ENCODE assay signal across 19 cellular contexts in genomic region chr22:31532060-31532459, GRCh38. TPM values are rescaled to one million over a fixed set of nuclear protein-coding genes. Genes with fewer than 3 reads are reported as not detected.
A peak's percentile ranks its signal among the peaks of the same experiment; 100 is the strongest.
DNase-seq lines count a peak whose midpoint lies in the region; ATAC-seq, FAIRE-seq and TF ChIP-seq lines count a peak whose summit lies in the region.
"Had no signal": no experiment of that assay in that cellular context is flagged by ENCODE, and none has a peak within 500 bp of the region (broad histone marks: within the 10 kb centered on the region; RNA-seq: fewer than 3 reads in every experiment).

No MANE protein-coding gene starts in this region.

- no peaks in the 10 kb centered on the region for H3K9me3 Mint-ChIP-seq in CD4-positive, CD25-positive, alpha-beta regulatory T cell
- no peaks in the 10 kb centered on the region for H3K9me3 Mint-ChIP-seq in natural killer cell
- H3K9me3 Mint-ChIP-seq: brain, immature natural killer cell had no signal

- POLR2A ChIA-PET in HEK293 (lab: Yijun Ruan, JAX) = no interaction called here

- CTCF ChIA-PET in HEK293 (lab: Yijun Ruan, JAX) = interaction anchor here (0.7 to 2.6 kb wide), 3 partner anchors 25 to 29 kb away, joined by 3 to 8 read pairs (median 6); no protein-coding TSS in a partner anchor

- DNase-seq in CD4-positive, CD25-positive, alpha-beta regulatory T cell = no peak
- DNase-seq in astrocyte of the hippocampus (ENCODE audit: low read depth, low spot score) (peak; percentile 51), natural killer cell (no peak), COLO829 (ENCODE audit: low spot score) (no peak), Right ventricle myocardium superior (no peak), RCC 7860 (ENCODE audit: low spot score) (no peak)
- DNase-seq: activated CD4-positive, CD25-positive, alpha-beta regulatory T cell; DND-41; foreskin melanocyte; immature natural killer cell; NCI-H2029 treated with DMSO at 0.1 percent for 48 hours; NCI-H524 treated with DMSO at 0.1 percent for 48 hours; PC-3; stimulated activated naive CD4-positive, alpha-beta T cell treated with Interleukin-2 at 50 U/mL for 16 hours; uterus had no signal

- peaks cover 11% of the 10 kb centered on the region for H3K4me1 ChIP-seq in CD4-positive, CD25-positive, alpha-beta regulatory T cell (ENCODE audit: control insufficient read depth, insufficient read depth, low read length, poor library complexity, severe bottlenecking)
- peaks cover 4% of the 10 kb centered on the region; the same call in 1 of the 2 replicates for H3K4me1 ChIP-seq in HEK293 (ENCODE audit: control insufficient read depth, insufficient read depth, low read length)
- H3K4me1 ChIP-seq: uterus had no signal

- H3K36me3 Mint-ChIP-seq in CD4-positive, CD25-positive, alpha-beta regulatory T cell = peaks cover 24% of the 10 kb centered on the region
- H3K36me3 Mint-ChIP-seq in natural killer cell = no peaks in the 10 kb centered on the region

- no peaks in the 10 kb centered on the region for H3K27me3 Mint-ChIP-seq in CD4-positive, CD25-positive, alpha-beta regulatory T cell
- H3K27me3 Mint-ChIP-seq in natural killer cell (ENCODE audit: low read depth in 2 of 2) = no peaks in the 10 kb centered on the region
- H3K27me3 Mint-ChIP-seq: brain had no signal

- H3K4me1 Mint-ChIP-seq in CD4-positive, CD25-positive, alpha-beta regulatory T cell = peaks cover 26 to 56% (median 42%) of the 10 kb centered on the region in 4 donors
- H3K4me1 Mint-ChIP-seq in natural killer cell = peaks cover 24 to 26% of the 10 kb centered on the region in 2 donors
- H3K4me1 Mint-ChIP-seq: brain had no signal

- peaks cover 45% of the 10 kb centered on the region for H3K36me3 ChIP-seq in CD4-positive, CD25-positive, alpha-beta regulatory T cell (ENCODE audit: control insufficient read depth, insufficient read depth, low read length)
- H3K36me3 ChIP-seq in HEK293 (ENCODE audit: control insufficient read depth in 2 of 2, insufficient read depth in 1 of 2, low read length in 2 of 2) = peaks cover 8 to 15% of the 10 kb centered on the region in 2 experiments; a peak in 2 of 3 replicates
- H3K36me3 ChIP-seq: uterus had no signal

- no peaks in the 10 kb centered on the region for H3K9me3 ChIP-seq in CD4-positive, CD25-positive, alpha-beta regulatory T cell (ENCODE audit: control insufficient read depth in 2 of 2, low read length in 2 of 2)
- no peaks in the 10 kb centered on the region for H3K9me3 ChIP-seq in HEK293 (ENCODE audit: control insufficient read depth, insufficient read depth, low read depth, low read length)
- H3K9me3 ChIP-seq: BLaER1, uterus had no signal

- H3K4me3 Mint-ChIP-seq in CD4-positive, CD25-positive, alpha-beta regulatory T cell = no peak overlapping the region
- no peak overlapping the region for H3K4me3 Mint-ChIP-seq in natural killer cell
- H3K4me3 Mint-ChIP-seq: brain, immature natural killer cell had no signal

- ATAC-seq in CD4-positive, CD25-positive, alpha-beta regulatory T cell (ENCODE audit: low read depth in 2 of 2) = no peak
- ATAC-seq in natural killer cell (no peak), Right ventricle myocardium superior (ENCODE audit: poor library complexity) (no peak)
- ATAC-seq: GM12878, PC-3 had no signal

- TF ChIP-seq CTCF in HEK293 (tag by site-specific recombination; IDR thresholded peaks at IDR 0.05) (no peak), natural killer cell (IDR thresholded peaks at IDR 0.05) (no peak)

- H3K27me3 ChIP-seq in CD4-positive, CD25-positive, alpha-beta regulatory T cell (ENCODE audit: control insufficient read depth, insufficient read depth, low read length) = no peaks in the 10 kb centered on the region
- H3K27me3 ChIP-seq: BLaER1, uterus had no signal

- intact Hi-C loops in natural killer cell (cut with micrococcal nuclease) (no loop called here), Right ventricle myocardium superior (cut with DNase I) (no loop called here)

- FAIRE-seq in RCC 7860 (lab: Jason Lieb, UNC) = no peak
- FAIRE-seq: GM12878 had no signal

- H3K4me3 ChIP-seq in CD4-positive, CD25-positive, alpha-beta regulatory T cell (ENCODE audit: low read depth, low read length) = no peak overlapping the region
- no peak overlapping the region for H3K4me3 ChIP-seq in HEK293 (ENCODE audit: low read depth, low read length)
- H3K4me3 ChIP-seq: BLaER1, GM12878, uterus had no signal

- no peak overlapping the region for H3K27ac ChIP-seq in CD4-positive, CD25-positive, alpha-beta regulatory T cell (ENCODE audit: insufficient read depth, low read length, poor library complexity, severe bottlenecking)
- 0 out of 2 replicates have a peak overlapping the region, but pooled peaks have one; percentile 18 for H3K27ac ChIP-seq in HEK293 (ENCODE audit: extremely low read depth, low read depth, low read length)
- H3K27ac ChIP-seq: BLaER1, uterus had no signal

- peak overlapping the region; percentile 60 to 80 (median 79) for H3K27ac Mint-ChIP-seq in CD4-positive, CD25-positive, alpha-beta regulatory T cell
- H3K27ac Mint-ChIP-seq in natural killer cell = peak overlapping the region; percentile 44 to 68
- H3K27ac Mint-ChIP-seq: brain had no signal

TF ChIP-seq in HEK293, 187 proteins besides CTCF, POLR2A, EP300 and RAD21:
- TF ChIP-seq ZNF169 (tag by site-specific recombination; IDR thresholded peaks at IDR 0.05) (no peak), ZFHX2 (tag by site-specific recombination; conservative IDR thresholded peaks at IDR 0.05) (no peak), ZFP3 (tag by site-specific recombination; IDR thresholded peaks at IDR 0.05; ENCODE audit: low read depth) (no peak), RBAK (tag by site-specific recombination; IDR thresholded peaks at IDR 0.05) (no peak), BCL11A (tag by site-specific recombination; IDR thresholded peaks at IDR 0.05; ENCODE audit: low read depth) (no peak), ZBTB7A (tag by site-specific recombination; IDR thresholded peaks at IDR 0.05; ENCODE audit: low read depth) (no peak), ZNF10 (tag by site-specific recombination; IDR thresholded peaks at IDR 0.05) (no peak), MYNN (tag by site-specific recombination; IDR thresholded peaks at IDR 0.05; ENCODE audit: borderline replicate concordance) (no peak), ZNF24 (tag by site-specific recombination; IDR thresholded peaks at IDR 0.05) (no peak), OSR2 (tag by site-specific recombination; IDR thresholded peaks at IDR 0.05) (no peak), ZBTB48 (tag by site-specific recombination; IDR thresholded peaks at IDR 0.05) (no peak), ZNF514 (tag by site-specific recombination; IDR thresholded peaks at IDR 0.05) (no peak), ZNF530 (tag by site-specific recombination; IDR thresholded peaks at IDR 0.05; ENCODE audit: low read depth) (no peak), ZNF146 (tag by site-specific recombination; IDR thresholded peaks at IDR 0.05) (no peak)
- TF ChIP-seq, protein P1, sequence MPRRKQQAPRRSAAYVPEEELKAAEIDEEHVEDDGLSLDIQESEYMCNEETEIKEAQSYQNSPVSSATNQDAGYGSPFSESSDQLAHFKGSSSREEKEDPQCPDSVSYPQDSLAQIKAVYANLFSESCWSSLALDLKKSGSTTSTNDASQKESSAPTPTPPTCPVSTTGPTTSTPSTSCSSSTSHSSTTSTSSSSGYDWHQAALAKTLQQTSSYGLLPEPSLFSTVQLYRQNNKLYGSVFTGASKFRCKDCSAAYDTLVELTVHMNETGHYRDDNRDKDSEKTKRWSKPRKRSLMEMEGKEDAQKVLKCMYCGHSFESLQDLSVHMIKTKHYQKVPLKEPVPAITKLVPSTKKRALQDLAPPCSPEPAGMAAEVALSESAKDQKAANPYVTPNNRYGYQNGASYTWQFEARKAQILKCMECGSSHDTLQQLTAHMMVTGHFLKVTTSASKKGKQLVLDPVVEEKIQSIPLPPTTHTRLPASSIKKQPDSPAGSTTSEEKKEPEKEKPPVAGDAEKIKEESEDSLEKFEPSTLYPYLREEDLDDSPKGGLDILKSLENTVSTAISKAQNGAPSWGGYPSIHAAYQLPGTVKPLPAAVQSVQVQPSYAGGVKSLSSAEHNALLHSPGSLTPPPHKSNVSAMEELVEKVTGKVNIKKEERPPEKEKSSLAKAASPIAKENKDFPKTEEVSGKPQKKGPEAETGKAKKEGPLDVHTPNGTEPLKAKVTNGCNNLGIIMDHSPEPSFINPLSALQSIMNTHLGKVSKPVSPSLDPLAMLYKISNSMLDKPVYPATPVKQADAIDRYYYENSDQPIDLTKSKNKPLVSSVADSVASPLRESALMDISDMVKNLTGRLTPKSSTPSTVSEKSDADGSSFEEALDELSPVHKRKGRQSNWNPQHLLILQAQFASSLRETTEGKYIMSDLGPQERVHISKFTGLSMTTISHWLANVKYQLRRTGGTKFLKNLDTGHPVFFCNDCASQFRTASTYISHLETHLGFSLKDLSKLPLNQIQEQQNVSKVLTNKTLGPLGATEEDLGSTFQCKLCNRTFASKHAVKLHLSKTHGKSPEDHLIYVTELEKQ (tag by site-specific recombination; IDR thresholded peaks at IDR 0.05; ENCODE audit: borderline replicate concordance) = no peak
- TF ChIP-seq, protein P2, sequence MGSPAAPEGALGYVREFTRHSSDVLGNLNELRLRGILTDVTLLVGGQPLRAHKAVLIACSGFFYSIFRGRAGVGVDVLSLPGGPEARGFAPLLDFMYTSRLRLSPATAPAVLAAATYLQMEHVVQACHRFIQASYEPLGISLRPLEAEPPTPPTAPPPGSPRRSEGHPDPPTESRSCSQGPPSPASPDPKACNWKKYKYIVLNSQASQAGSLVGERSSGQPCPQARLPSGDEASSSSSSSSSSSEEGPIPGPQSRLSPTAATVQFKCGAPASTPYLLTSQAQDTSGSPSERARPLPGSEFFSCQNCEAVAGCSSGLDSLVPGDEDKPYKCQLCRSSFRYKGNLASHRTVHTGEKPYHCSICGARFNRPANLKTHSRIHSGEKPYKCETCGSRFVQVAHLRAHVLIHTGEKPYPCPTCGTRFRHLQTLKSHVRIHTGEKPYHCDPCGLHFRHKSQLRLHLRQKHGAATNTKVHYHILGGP (tag by site-specific recombination; IDR thresholded peaks at IDR 0.05) = no peak

RNA-seq across cellular contexts. Expression of gene SFI1, which starts 35.7 kb away (rescaled TPM):
- total RNA-seq in CD4-positive, CD25-positive, alpha-beta regulatory T cell = 300 TPM
- 10 to 100 TPM; 18.6 to 36.1 (median 28.0) TPM for polyA plus RNA-seq in CD4-positive, CD25-positive, alpha-beta regulatory T cell
- total RNA-seq in natural killer cell (100 to 1,000 TPM; 208 to 225 (median 217) TPM), Right ventricle myocardium superior (5.7 TPM)

RNA-seq across cellular contexts. Expression of gene EIF4ENIF1, which starts 42.4 kb away (rescaled TPM):
- total RNA-seq in CD4-positive, CD25-positive, alpha-beta regulatory T cell = 26.6 TPM
- polyA plus RNA-seq in CD4-positive, CD25-positive, alpha-beta regulatory T cell = 10 to 100 TPM in 3 of 4 donors, 1 to 10 TPM in 1; 9.3 to 14.6 (median 10.9) TPM
- 10 to 100 TPM; 31.1 to 41.7 (median 41.2) TPM for total RNA-seq in natural killer cell
- total RNA-seq in Right ventricle myocardium superior = 21.7 TPM

Comparison
In these comparisons a context has a peak if more than half of its experiments do, and no peak if none do; other contexts are left out.
1. RNA of gene SFI1, which starts 35.7 kb away (total RNA-seq): 300 TPM in CD4-positive, CD25-positive, alpha-beta regulatory T cell (single experiment) and 208 to 225 TPM in natural killer cell; 5.7 TPM in Right ventricle myocardium superior (single experiment); every median in the first group is over 10 times any median in the second.